In genomic region chr4:38131371-38132139, GRCh38 we compare ENCODE assay signal across 8 cellular contexts.
DNase-seq lines count a peak whose midpoint lies in the region; ATAC-seq, FAIRE-seq and TF ChIP-seq lines count a peak whose summit lies in the region.

No MANE protein-coding gene starts in this region.

- peaks cover 38% of the 10 kb centered on the region for H3K4me1 Mint-ChIP-seq in Calu3 (ENCODE audit: low read depth, unreplicated experiment)

- peak; percentile 16 for ATAC-seq in HG03066 (IDR thresholded peaks at IDR 0.05; ENCODE audit: low read depth, unreplicated experiment)
- peak in 3 of 4 donors; percentile 3 to 20 (median 9) for ATAC-seq in pancreas
- ATAC-seq in GM19467 (IDR thresholded peaks at IDR 0.05; ENCODE audit: unreplicated experiment) = no peak

- intact Hi-C loops in Calu3 (cut with micrococcal nuclease; ENCODE audit: unreplicated experiment) (no loop called here), pancreas (cut with DNase I) (no loop called here), tibial artery (cut with DNase I; ENCODE audit: low total_unique reads) (no loop called here)

- WGBS in pancreas, 2 donors = 42 to 48% methylated on average over 12 of the region's 12 CpGs

- DNase-seq in Calu3 (no peak), pancreas (peak in 2 of 6 donors; percentile 32 to 41), tibial artery (no peak), hippocampal formation (lab: John Stamatoyannopoulos, UW) (no peak)
- peak; percentile 78 to 84 for DNase-seq in activated CD4-positive, alpha-beta T cell treated with anti-CD3 and anti-CD28 coated beads, Interleukin-2, amount 50 U/mL, for 48 hours
- DNase-seq in effector CD8-positive, alpha-beta T cell (lab: John Stamatoyannopoulos, UW) = peak; percentile 19

- peaks cover 33 to 44% (median 40%) of the 10 kb centered on the region in 3 donors for H3K4me1 ChIP-seq in pancreas
- peaks cover 0 to 34% (median 12%) of the 10 kb centered on the region in 4 donors for H3K4me1 ChIP-seq in tibial artery

- no peak for FAIRE-seq in pancreas (lab: Jason Lieb, UNC)

- H3K36me3 ChIP-seq in pancreas (no peaks in the 10 kb centered on the region), tibial artery (peaks cover 32 to 47% (median 37%) of the 10 kb centered on the region in 3 donors)

- H3K27ac ChIP-seq in pancreas (peak overlapping the region; percentile 46 to 86 (median 70)), tibial artery (peak overlapping the region; percentile 35 to 63)

- H3K36me3 Mint-ChIP-seq in Calu3 (ENCODE audit: insufficient read depth, unreplicated experiment) = no peaks in the 10 kb centered on the region

- H3K9me3 ChIP-seq in pancreas (no peaks in the 10 kb centered on the region), tibial artery (no peaks in the 10 kb centered on the region)

- H3K4me3 ChIP-seq in pancreas = no peak overlapping the region
- no peak overlapping the region for H3K4me3 ChIP-seq in tibial artery

- no peak overlapping the region for H3K4me3 Mint-ChIP-seq in Calu3 (ENCODE audit: low read depth, unreplicated experiment)

- BruUV-seq in Calu3 (replicated peaks; lab: Mats Ljungman, UMichigan) = no TSS peak

- H3K9me3 Mint-ChIP-seq in Calu3 (ENCODE audit: low read depth, unreplicated experiment) = no peaks in the 10 kb centered on the region

- no peak for TF ChIP-seq CTCF in Calu3 (IDR thresholded peaks at IDR 0.05; ENCODE audit: unreplicated experiment)
- no peak for TF ChIP-seq CTCF in pancreas (IDR thresholded peaks at IDR 0.05)
- no peak for TF ChIP-seq CTCF in tibial artery (IDR thresholded peaks at IDR 0.05)

- CTCF ChIA-PET in Calu3 (lab: Charles Lee) = no interaction called here

- H3K27me3 Mint-ChIP-seq in Calu3 (ENCODE audit: unreplicated experiment) = no peaks in the 10 kb centered on the region

- H3K27ac Mint-ChIP-seq in Calu3 (ENCODE audit: unreplicated experiment) = peak overlapping the region; percentile 54

- H3K27me3 ChIP-seq in pancreas (no peaks in the 10 kb centered on the region), tibial artery (no peaks in the 10 kb centered on the region)

Comparison
In these comparisons a context has a peak if more than half of its experiments do, and no peak if none do; other contexts are left out.
1. DNase-seq: peak in activated CD4-positive, alpha-beta T cell treated with anti-CD3 and anti-CD28 coated beads, Interleukin-2, amount 50 U/mL, for 48 hours (2 of 2) and effector CD8-positive, alpha-beta T cell (single experiment); none in Calu3 (single experiment), tibial artery (0 of 2) and hippocampal formation (0 of 2).